25 cellular contexts compared by ENCODE assay signal in genomic region chr6:152225231-152225934, GRCh38.
A peak's percentile ranks its signal among the peaks of the same experiment; 100 is the strongest.
DNase-seq lines count a peak whose midpoint lies in the region; ATAC-seq and TF ChIP-seq lines count a peak whose summit lies in the region.
"Had no signal": no experiment of that assay in that cellular context is flagged by ENCODE, and none has a peak within 500 bp of the region (broad histone marks: within the 10 kb centered on the region; RNA-seq: fewer than 3 reads in every experiment).

No MANE protein-coding gene starts in this region.

- TF ChIP-seq EP300 in gastroesophageal sphincter (IDR thresholded peaks at IDR 0.05): no peak

- H3K9me3 ChIP-seq in right atrium auricular region (peaks cover 0 to 19% of the 10 kb centered on the region in 2 donors), gastroesophageal sphincter (peaks cover 0 to 18% (median 0%) of the 10 kb centered on the region in 3 donors), gastrocnemius medialis (no peaks in the 10 kb centered on the region), upper lobe of right lung (no peaks in the 10 kb centered on the region)

- intact Hi-C loops in Right ventricle myocardium superior (cut with DNase I) (no loop called here), gastrocnemius medialis (cut with DNase I; ENCODE audit: low total_unique reads) (no loop called here), upper lobe of right lung (cut with DNase I) (no loop called here)

- DNase-seq in Right ventricle myocardium superior: no peak
- DNase-seq in right atrium auricular region (ENCODE audit: low spot score): no peak
- DNase-seq in cerebellum (ENCODE audit: low spot score): peak; percentile 25
- peak; percentile 10 to 30 for DNase-seq in gastrocnemius medialis
- no peak for DNase-seq in NCI-H2029 treated with DMSO at 0.1 percent for 48 hours (lab: John Stamatoyannopoulos, UW)
- DNase-seq in upper lobe of right lung: no peak
- DNase-seq in omental fat pad (ENCODE audit: low spot score): no peak
- DNase-seq: 8988T; activated CD8-positive, alpha-beta T cell treated with anti-CD3 and anti-CD28 coated beads, Interleukin-2, amount 10 ng/mL, durations not matched to agents 7 days and 5 days; activated effector memory CD4-positive, alpha-beta T cell treated with anti-CD3 and anti-CD28 coated beads, Interleukin-2, amount 50 U/mL, for 16 hours; activated naive CD8-positive, alpha-beta T cell treated with anti-CD3 and anti-CD28 coated beads, Interleukin-2, amount 10 ng/mL, durations not matched to agents 7 days and 5 days; activated T-cell treated with anti-CD3 and anti-CD28 coated beads for 4 hours; COR-L47; effector memory CD4-positive, alpha-beta T cell; H9; heart right ventricle; NCI-H1092; NCI-H2029; NCI-H2227 treated with DMSO at 0.1 percent for 48 hours; upper lobe of left lung had no signal

- peak; percentile 58 for ATAC-seq in Right ventricle myocardium superior (ENCODE audit: poor library complexity)
- ATAC-seq in gastroesophageal sphincter: peak; percentile 83
- peak; percentile 86 to 87 for ATAC-seq in gastrocnemius medialis
- no peak for ATAC-seq in upper lobe of right lung
- no peak for ATAC-seq in omental fat pad (ENCODE audit: low FRiP score)
- ATAC-seq: activated CD8-positive, alpha-beta T cell treated with anti-CD3 and anti-CD28 coated beads, Interleukin-2, amount 10 ng/mL, durations not matched to agents 7 days and 5 days; left lobe of liver; natural killer cell treated with Interleukin-12 subunit alpha and Interleukin-12 subunit beta and Interleukin-15 and Interleukin-18, amount 100 ng/mL, for 72 hours had no signal

- TF ChIP-seq CTCF in right atrium auricular region (IDR thresholded peaks at IDR 0.05) (no peak), gastroesophageal sphincter (IDR thresholded peaks at IDR 0.05) (no peak), gastrocnemius medialis (IDR thresholded peaks at IDR 0.05 in 4 of 5, conservative IDR thresholded peaks at IDR 0.05 in 1 of 5) (no peak), upper lobe of right lung (IDR thresholded peaks at IDR 0.05) (no peak), omental fat pad (IDR thresholded peaks at IDR 0.05) (no peak)

- TF ChIP-seq POLR2A in gastroesophageal sphincter (IDR thresholded peaks at IDR 0.05): no peak
- TF ChIP-seq POLR2A in gastrocnemius medialis (IDR thresholded peaks at IDR 0.05): no peak

- in situ Hi-C loops in gastrocnemius medialis (cut with MboI; ENCODE audit: low sequenced_read_pairs in 4 of 4): no loop called here

- WGBS in gastroesophageal sphincter (ENCODE audit: low coverage in 1 of 2), 2 donors: 22 to 36% methylated on average over 7 of the region's 7 CpGs

- H3K27ac ChIP-seq in right atrium auricular region (peak overlapping the region in 1 of 2 donors; percentile 29), gastroesophageal sphincter (peak overlapping the region; percentile 56 to 68 (median 63)), gastrocnemius medialis (peak overlapping the region; percentile 9 to 45 (median 24)), upper lobe of right lung (no peak overlapping the region)
- H3K27ac ChIP-seq: HL-60, SK-N-MC had no signal

- peaks cover 0 to 8% of the 10 kb centered on the region in 2 donors for H3K4me1 ChIP-seq in right atrium auricular region
- peaks cover 0 to 36% (median 6%) of the 10 kb centered on the region in 3 donors for H3K4me1 ChIP-seq in gastroesophageal sphincter
- H3K4me1 ChIP-seq in gastrocnemius medialis: peaks cover 0 to 15% of the 10 kb centered on the region in 2 donors
- no peaks in the 10 kb centered on the region for H3K4me1 ChIP-seq in upper lobe of right lung

- H3K36me3 ChIP-seq in right atrium auricular region (peaks cover 78% of the 10 kb centered on the region), gastroesophageal sphincter (peaks cover 6 to 56% of the 10 kb centered on the region in 2 donors), gastrocnemius medialis (peaks cover 0 to 62% of the 10 kb centered on the region in 2 donors), upper lobe of right lung (peaks cover 87% of the 10 kb centered on the region)

- H3K4me3 ChIP-seq in right atrium auricular region: no peak overlapping the region
- H3K4me3 ChIP-seq in gastroesophageal sphincter: no peak overlapping the region
- H3K4me3 ChIP-seq in gastrocnemius medialis: no peak overlapping the region
- H3K4me3 ChIP-seq in upper lobe of right lung: no peak overlapping the region
- H3K4me3 ChIP-seq: heart right ventricle, SK-N-MC, upper lobe of left lung had no signal

- H3K27me3 ChIP-seq in right atrium auricular region (no peaks in the 10 kb centered on the region), gastroesophageal sphincter (no peaks in the 10 kb centered on the region), gastrocnemius medialis (no peaks in the 10 kb centered on the region), upper lobe of right lung (no peaks in the 10 kb centered on the region)
- H3K27me3 ChIP-seq: heart right ventricle, upper lobe of left lung had no signal

Comparison
In these comparisons a context has a peak if more than half of its experiments do, and no peak if none do; other contexts are left out.
1. ATAC-seq: peak in Right ventricle myocardium superior (single experiment), gastroesophageal sphincter (single experiment) and gastrocnemius medialis (2 of 2); none in upper lobe of right lung (single experiment) and omental fat pad (single experiment).
2. DNase-seq: peak in cerebellum (single experiment) and gastrocnemius medialis (2 of 2); none in Right ventricle myocardium superior (single experiment), right atrium auricular region (single experiment), NCI-H2029 treated with DMSO at 0.1 percent for 48 hours (single experiment), upper lobe of right lung (single experiment) and omental fat pad (single experiment).